In the genomic region with DNA sequence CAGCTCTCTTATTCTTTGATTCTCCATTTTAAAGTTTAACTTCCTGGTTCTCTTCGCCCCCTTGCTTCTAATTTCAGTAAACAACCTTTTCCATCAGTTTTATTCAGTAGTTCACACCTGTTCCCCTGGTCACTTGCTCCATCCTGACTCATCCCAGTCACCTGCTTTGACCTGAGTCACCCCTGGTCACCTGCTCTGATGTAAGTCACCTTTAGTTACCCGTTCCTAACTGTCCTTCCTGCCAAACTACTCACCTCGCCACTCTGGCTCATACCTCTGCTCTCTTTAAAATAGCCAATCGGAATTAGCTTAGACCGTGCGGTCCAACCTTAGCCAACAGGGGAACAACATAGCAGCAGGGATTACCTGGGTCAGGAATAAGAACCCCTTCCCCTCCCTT, we compare ENCODE assay signal across 15 cellular contexts. TPM values are rescaled to one million over a fixed set of nuclear protein-coding genes. Genes with fewer than 3 reads are reported as not detected.
DNase-seq lines count a peak whose midpoint lies in the region; ATAC-seq and TF ChIP-seq lines count a peak whose summit lies in the region.
"Had no signal": no experiment of that assay in that cellular context is flagged by ENCODE, and none has a peak within 500 bp of the region (broad histone marks: within the 10 kb centered on the region; RNA-seq: fewer than 3 reads in every experiment).

No MANE protein-coding gene starts in this region.

- peaks cover 6% of the 10 kb centered on the region for H3K36me3 Mint-ChIP-seq in T-helper 17 cell (ENCODE audit: low read depth)
- peaks cover 3 to 23% (median 17%) of the 10 kb centered on the region in 3 donors for H3K36me3 Mint-ChIP-seq in immature natural killer cell
- no peaks in the 10 kb centered on the region for H3K36me3 Mint-ChIP-seq in type B pancreatic cell

- H3K27ac ChIP-seq in left ventricle myocardium inferior (replicated peaks), result peak overlapping the region; percentile 67
- peak overlapping the region in 3 of 10 donors; percentile 54 to 66 (median 65) for H3K27ac ChIP-seq in heart right ventricle
- H3K27ac ChIP-seq: KMS-11, SJCRH30 had no signal

- H3K4me1 ChIP-seq in left ventricle myocardium inferior (peaks cover 55% of the 10 kb centered on the region), heart right ventricle (peaks cover 9 to 66% (median 44%) of the 10 kb centered on the region in 9 donors)

- DNase-seq in left ventricle myocardium inferior (no peak), heart right ventricle (no peak), T-helper 17 cell (no peak), immature natural killer cell (no peak), type B pancreatic cell (ENCODE audit: extremely low spot score, unreplicated experiment) (no peak), middle frontal gyrus (ENCODE audit: extremely low spot score, low spot score) (no peak), NOMO-1 (lab: John Stamatoyannopoulos, UW; ENCODE audit: unreplicated experiment in 2 of 2) (no peak), DMS 273 (lab: John Stamatoyannopoulos, UW; ENCODE audit: unreplicated experiment) (no peak)
- DNase-seq: dermis blood vessel endothelial cell, NCI-H187 treated with DMSO at 0.1 percent for 48 hours, NCI-H82, SJCRH30 had no signal

- H3K9me3 ChIP-seq in left ventricle myocardium inferior (replicated peaks) (no peaks in the 10 kb centered on the region), heart right ventricle (no peaks in the 10 kb centered on the region), T-helper 17 cell (ENCODE audit: control insufficient read depth, low read length, poor library complexity, severe bottlenecking) (no peaks in the 10 kb centered on the region)
- H3K9me3 ChIP-seq: right atrium auricular region, SJCRH30 had no signal

- 91% methylated on average over 6 of the region's 6 CpGs for WGBS in heart right ventricle, 2 donors

- no peak for TF ChIP-seq CTCF in left ventricle myocardium inferior (IDR thresholded peaks at IDR 0.05; ENCODE audit: borderline replicate concordance)
- TF ChIP-seq CTCF in heart right ventricle (IDR thresholded peaks at IDR 0.05), result no peak
- TF ChIP-seq CTCF in type B pancreatic cell (conservative IDR thresholded peaks at IDR 0.05), result no peak

- H3K4me3 Mint-ChIP-seq in T-helper 17 cell (peak overlapping the region; percentile 31), immature natural killer cell (no peak overlapping the region), type B pancreatic cell (no peak overlapping the region)

- H3K27ac Mint-ChIP-seq in T-helper 17 cell, result peak overlapping the region; percentile 98
- H3K27ac Mint-ChIP-seq in immature natural killer cell, result peak overlapping the region in 4 of 6 donors; percentile 45 to 98 (median 62)
- H3K27ac Mint-ChIP-seq in type B pancreatic cell, result peak overlapping the region; percentile 48

- H3K27me3 Mint-ChIP-seq in T-helper 17 cell (no peaks in the 10 kb centered on the region), immature natural killer cell (ENCODE audit: low read depth in 3 of 3) (peaks cover 2 to 8% (median 6%) of the 10 kb centered on the region in 3 donors), type B pancreatic cell (peaks cover 47% of the 10 kb centered on the region)

- intact Hi-C loops in left ventricle myocardium inferior (cut with micrococcal nuclease) (no loop called here), heart right ventricle (cut with DNase I) (no loop called here)

- no peaks in the 10 kb centered on the region for H3K27me3 ChIP-seq in left ventricle myocardium inferior (ENCODE audit: low read depth)
- no peaks in the 10 kb centered on the region for H3K27me3 ChIP-seq in heart right ventricle
- H3K27me3 ChIP-seq: right atrium auricular region had no signal

- ATAC-seq in heart right ventricle, result no peak
- no peak for ATAC-seq in T-helper 17 cell

- H3K4me1 Mint-ChIP-seq in T-helper 17 cell (peaks cover 60% of the 10 kb centered on the region), immature natural killer cell (peaks cover 50 to 74% of the 10 kb centered on the region in 2 donors), type B pancreatic cell (ENCODE audit: unreplicated experiment) (peaks cover 3% of the 10 kb centered on the region)

- H3K4me3 ChIP-seq in left ventricle myocardium inferior (no peak overlapping the region), heart right ventricle (no peak overlapping the region)
- H3K4me3 ChIP-seq: right atrium auricular region, SJCRH30 had no signal

- no peaks in the 10 kb centered on the region for H3K36me3 ChIP-seq in left ventricle myocardium inferior
- peaks cover 0 to 9% (median 0%) of the 10 kb centered on the region in 9 donors for H3K36me3 ChIP-seq in heart right ventricle
- H3K36me3 ChIP-seq: right atrium auricular region, SJCRH30 had no signal

- no peaks in the 10 kb centered on the region for H3K9me3 Mint-ChIP-seq in immature natural killer cell
- no peaks in the 10 kb centered on the region for H3K9me3 Mint-ChIP-seq in type B pancreatic cell
- H3K9me3 Mint-ChIP-seq: CD14-positive monocyte had no signal

RNA-seq across cellular contexts. Expression of a gene that starts 4.7 kb away (rescaled TPM):
- 6.6 TPM for total RNA-seq in left ventricle myocardium inferior
- 10 to 100 TPM in 8 of 10 donors, 1 to 10 TPM in 2; 7.5 to 49.6 (median 13.5) TPM for total RNA-seq in heart right ventricle
- polyA plus RNA-seq in heart right ventricle, result 10 to 100 TPM in 1 of 2 donors, 1 to 10 TPM in 1; 6.2 to 26.0 TPM
- 100 to 1,000 TPM; 381 to 578 TPM for total RNA-seq in T-helper 17 cell
- 100 to 1,000 TPM in 1 of 3 donors, 10 to 100 TPM in 2; 18.2 to 151 (median 32.8) TPM for polyA plus RNA-seq in immature natural killer cell
- total RNA-seq in type B pancreatic cell (ENCODE audit: low replicate concordance), result 1.7 and 2.7 TPM in 2 replicates

RNA-seq across cellular contexts. Expression of a gene that starts 22.9 kb away (rescaled TPM):
- total RNA-seq in left ventricle myocardium inferior, result 0.16 TPM
- 1 to 10 TPM in 1 of 10 donors, under 1 TPM in 6, not detected in 3; 0.17 to 2.1 (median 0.31) TPM for total RNA-seq in heart right ventricle
- under 1 TPM; 0.15 to 0.32 TPM for polyA plus RNA-seq in heart right ventricle
- total RNA-seq in T-helper 17 cell, result 1 to 10 TPM in 1 of 2 donors, not detected in 1; 2.3 TPM
- under 1 TPM in 1 of 3 donors, not detected in 2; 0.22 TPM for polyA plus RNA-seq in immature natural killer cell
- not detected in 2 replicates for total RNA-seq in type B pancreatic cell (ENCODE audit: low replicate concordance)
- total RNA-seq: right atrium auricular region had no signal

RNA-seq across cellular contexts. Expression of a gene that starts 52.7 kb away (rescaled TPM):
- total RNA-seq in left ventricle myocardium inferior, result 119 TPM
- total RNA-seq in heart right ventricle, result 100 to 1,000 TPM; 107 to 175 (median 128) TPM
- polyA plus RNA-seq in heart right ventricle, result 100 to 1,000 TPM in 1 of 2 donors, 10 to 100 TPM in 1; 29.6 to 151 TPM
- 100 to 1,000 TPM; 225 to 255 TPM for total RNA-seq in T-helper 17 cell
- polyA plus RNA-seq in immature natural killer cell, result 100 to 1,000 TPM in 2 of 3 donors, 10 to 100 TPM in 1; 89.0 to 157 (median 120) TPM
- 98.8 and 155 TPM in 2 replicates for total RNA-seq in type B pancreatic cell (ENCODE audit: low replicate concordance)

Comparison
In these comparisons a context has a peak if more than half of its experiments do, and no peak if none do; other contexts are left out.
1. H3K27ac Mint-ChIP-seq: peak in every context shown above with its lines; median percentile 98 in T-helper 17 cell; 62 in immature natural killer cell; 48 in type B pancreatic cell.
2. RNA of a gene that starts 4.7 kb away (total RNA-seq): 381 to 578 TPM in T-helper 17 cell; 7.5 to 49.6 TPM in heart right ventricle, 6.6 TPM in left ventricle myocardium inferior (single experiment) and 1.7 to 2.7 TPM in type B pancreatic cell; every median in the first group is over 4 times any median in the second.